In genomic region chr12:52121848-52122838, GRCh38 we compare ENCODE assay signal across 8 cellular contexts.
DNase-seq lines count a peak whose midpoint lies in the region.

No MANE protein-coding gene starts in this region.

- peaks cover 8 to 20% of the 10 kb centered on the region in 2 donors for H3K4me1 ChIP-seq in duodenal mucosa (ENCODE audit: control insufficient read depth in 1 of 2, insufficient read depth in 2 of 2, low read length in 2 of 2)

- no peaks in the 10 kb centered on the region for H3K36me3 ChIP-seq in duodenal mucosa (ENCODE audit: control insufficient read depth in 1 of 2, insufficient read depth in 2 of 2, low read length in 2 of 2)

- H3K27ac ChIP-seq in duodenal mucosa (ENCODE audit: low read depth, low read length), result peak overlapping the region; percentile 33

- H3K9ac ChIP-seq in duodenal mucosa (ENCODE audit: low read depth in 1 of 2, low read length in 2 of 2), result no peak overlapping the region

- no peaks in the 10 kb centered on the region for H3K9me3 ChIP-seq in duodenal mucosa (ENCODE audit: control insufficient read depth in 1 of 2, low read length in 2 of 2)

- H3K4me3 ChIP-seq in duodenal mucosa (ENCODE audit: low read depth in 1 of 2, low read length in 2 of 2), result no peak overlapping the region

- peak; percentile 38 for DNase-seq in NK-92 treated with Interleukin-12 subunit alpha and Interleukin-12 subunit beta, amount 100 ng/mL, for 24 hours (lab: John Stamatoyannopoulos, UW)
- DNase-seq in NK-92 (lab: John Stamatoyannopoulos, UW; ENCODE audit: unreplicated experiment), result no peak
- DNase-seq in NCI-H226, result peak; percentile 27
- DNase-seq in activated CD4-positive, alpha-beta T cell treated with anti-CD3 and anti-CD28 coated beads, Interleukin-2, amount 50 U/mL, for 24 hours (ENCODE audit: low read depth in 1 of 2, low spot score in 1 of 2), result peak; percentile 34 to 48
- DNase-seq in medulla oblongata (ENCODE audit: extremely low spot score), result peak; percentile 23
- DNase-seq in stimulated activated CD8-positive, alpha-beta memory T cell treated with anti-CD3 and anti-CD28 coated beads, Interleukin-15, amount 100 ng/mL, for 4 hours (ENCODE audit: low read depth in 2 of 2), result peak; percentile 18 to 20
- no peak for DNase-seq in HK-2 (ENCODE audit: unreplicated experiment)

- H3K27me3 ChIP-seq in duodenal mucosa (ENCODE audit: control insufficient read depth in 1 of 2, insufficient read depth in 2 of 2, low read length in 2 of 2), result peaks cover 5 to 6% of the 10 kb centered on the region in 2 donors

Comparison
In these comparisons a context has a peak if more than half of its experiments do, and no peak if none do; other contexts are left out.
1. DNase-seq: peak in NK-92 treated with Interleukin-12 subunit alpha and Interleukin-12 subunit beta, amount 100 ng/mL, for 24 hours (single experiment), NCI-H226 (single experiment), activated CD4-positive, alpha-beta T cell treated with anti-CD3 and anti-CD28 coated beads, Interleukin-2, amount 50 U/mL, for 24 hours (2 of 2), medulla oblongata (single experiment) and stimulated activated CD8-positive, alpha-beta memory T cell treated with anti-CD3 and anti-CD28 coated beads, Interleukin-15, amount 100 ng/mL, for 4 hours (2 of 2); none in NK-92 (single experiment) and HK-2 (single experiment).